26 cellular contexts compared by ENCODE assay signal in genomic region chr13:78909276-78909675, GRCh38.
"Had no signal": no experiment of that assay in that cellular context is flagged by ENCODE, and none has a peak within 500 bp of the region (broad histone marks: within the 10 kb centered on the region; RNA-seq: fewer than 3 reads in every experiment).

No MANE protein-coding gene starts in this region.

- H3K27me3 ChIP-seq: dorsolateral prefrontal cortex, gastrocnemius medialis, heart left ventricle, hepatocyte, left lung, neural progenitor cell, right lobe of liver, suprapubic skin, transverse colon, upper lobe of right lung, vagina had no signal

- H3K27ac ChIP-seq: dorsolateral prefrontal cortex, epithelial cell of prostate, gastrocnemius medialis, heart left ventricle, hepatocyte, left lung, neural progenitor cell, parathyroid adenoma, suprapubic skin, transverse colon, upper lobe of right lung, vagina had no signal

- DNase-seq: dorsolateral prefrontal cortex; effector CD4-positive, alpha-beta T cell; foreskin fibroblast; gastrocnemius medialis; heart left ventricle; left cardiac atrium; left lung; mesenchymal stem cell; midbrain; naive thymus-derived CD4-positive, alpha-beta T cell; right lobe of liver; small intestine; stimulated activated CD4-positive, alpha-beta T cell treated with anti-CD3 and anti-CD28 coated beads, Interleukin-15, amount 100 ng/mL, for 24 hours; stimulated activated CD4-positive, alpha-beta T cell treated with anti-CD3 and anti-CD28 coated beads, Interleukin-4, amount 100 ng/mL, for 1 hour; stimulated activated CD8-positive, alpha-beta memory T cell treated with anti-CD3 and anti-CD28 coated beads, Interleukin-4, amount 100 ng/mL, for 48 hours; stimulated activated naive CD4-positive, alpha-beta T cell; stimulated activated naive CD8-positive, alpha-beta T cell treated with anti-CD3 and anti-CD28 coated beads, Interleukin-15, amount 100 ng/mL, for 72 hours; transverse colon; upper lobe of right lung had no signal

- H3K4me3 ChIP-seq: dorsolateral prefrontal cortex, gastrocnemius medialis, heart left ventricle, hepatocyte, left lung, neural progenitor cell, right lobe of liver, suprapubic skin, transverse colon, upper lobe of right lung, vagina had no signal

- H3K4me2 ChIP-seq: hepatocyte, neural progenitor cell had no signal

- H3K36me3 ChIP-seq: gastrocnemius medialis, heart left ventricle, left lung, neural progenitor cell, right lobe of liver, suprapubic skin, transverse colon, upper lobe of right lung, vagina had no signal

- H3K4me1 ChIP-seq: gastrocnemius medialis, heart left ventricle, left lung, neural progenitor cell, parathyroid adenoma, suprapubic skin, transverse colon, upper lobe of right lung, vagina had no signal

- ATAC-seq: esophagus mucosa; gastrocnemius medialis; heart left ventricle; left cardiac atrium; left lung; naive thymus-derived CD4-positive, alpha-beta T cell; stimulated activated naive CD8-positive, alpha-beta T cell treated with anti-CD3 and anti-CD28 coated beads, Interleukin-15, amount 100 ng/mL, for 72 hours; upper lobe of right lung had no signal

- H3K79me2 ChIP-seq: hepatocyte, parathyroid adenoma had no signal

- H3K9ac ChIP-seq: neural progenitor cell, parathyroid adenoma had no signal
